In the genomic region with DNA sequence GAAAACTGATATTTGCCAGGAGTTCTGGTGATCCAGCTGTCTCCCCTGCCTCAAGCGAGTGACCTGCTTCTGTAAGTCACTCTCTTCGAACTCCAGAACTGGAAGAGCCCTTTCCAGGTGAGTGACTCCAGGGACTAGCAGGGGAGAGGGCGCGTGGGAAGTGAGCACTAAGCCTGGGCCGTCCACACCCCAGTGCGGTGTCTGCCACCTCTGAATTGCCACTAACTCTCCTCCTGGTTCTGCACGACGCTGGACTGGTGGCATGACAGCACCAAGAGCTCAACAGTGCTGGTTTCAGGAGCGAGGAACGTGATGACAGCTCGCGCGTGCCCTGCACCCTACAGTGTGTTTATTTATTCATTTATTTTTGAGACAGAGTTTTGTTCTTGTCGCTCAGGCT, we compare ENCODE assay signal across 19 cellular contexts. TPM values are rescaled to one million over a fixed set of nuclear protein-coding genes. Genes with fewer than 3 reads are reported as not detected.
DNase-seq lines count a peak whose midpoint lies in the region; ATAC-seq and TF ChIP-seq lines count a peak whose summit lies in the region.
"Had no signal": no experiment of that assay in that cellular context is flagged by ENCODE, and none has a peak within 500 bp of the region (broad histone marks: within the 10 kb centered on the region; RNA-seq: fewer than 3 reads in every experiment).

No MANE protein-coding gene starts in this region.

- H3K9me3 ChIP-seq in left ventricle myocardium inferior (replicated peaks) (no peaks in the 10 kb centered on the region), lower lobe of right lung (no peaks in the 10 kb centered on the region), H9 (ENCODE audit: control insufficient read depth, low read depth, low read length) (no peaks in the 10 kb centered on the region)
- H3K9me3 ChIP-seq: A549, BLaER1 had no signal

- no peak overlapping the region for H3K4me2 ChIP-seq in H9 (ENCODE audit: insufficient read depth, insufficient read length, low read length)
- H3K4me2 ChIP-seq: A549, BLaER1 had no signal

- intact Hi-C loops in Right ventricle myocardium superior (cut with DNase I) (no loop called here), left ventricle myocardium inferior (cut with micrococcal nuclease) (no loop called here), lower lobe of right lung (cut with DNase I) (no loop called here)

- H2BK15ac ChIP-seq in H9 (ENCODE audit: low read depth, low read length) = no peak overlapping the region

- no peak overlapping the region for H2AFZ ChIP-seq in H9 (ENCODE audit: low read length)
- H2AFZ ChIP-seq: GM23248 had no signal

- no CpG with 5 or more reads among the region's 14 CpGs for WGBS in H9 (ENCODE audit: extremely low coverage, insufficient read length, low lambda C conversion rate)

- no peaks in the 10 kb centered on the region; the same call in none of the 2 replicates for H3K27me3 Mint-ChIP-seq in H9 (ENCODE audit: low read depth)

- peaks cover 23 to 29% of the 10 kb centered on the region in 2 experiments for H3K4me1 Mint-ChIP-seq in H9

- H3K4me1 ChIP-seq in left ventricle myocardium inferior (peaks cover 13% of the 10 kb centered on the region), lower lobe of right lung (peaks cover 23% of the 10 kb centered on the region), H9 (ENCODE audit: insufficient read depth, low read length) (no peaks in the 10 kb centered on the region)

- no peak overlapping the region for H3K18ac ChIP-seq in H9 (ENCODE audit: insufficient read length, low read depth, low read length)

- no peak overlapping the region for H3K4me3 ChIP-seq in left ventricle myocardium inferior
- no peak overlapping the region for H3K4me3 ChIP-seq in lower lobe of right lung
- H3K4me3 ChIP-seq: A549, BLaER1, GM12878, GM23248 had no signal

- no peaks in the 10 kb centered on the region for H3K23me2 ChIP-seq in H9 (ENCODE audit: insufficient read length, low read depth, low read length, poor library complexity, severe bottlenecking)

- H3K36me3 ChIP-seq in left ventricle myocardium inferior (no peaks in the 10 kb centered on the region), lower lobe of right lung (no peaks in the 10 kb centered on the region)

- no peak overlapping the region for H2AK5ac ChIP-seq in H9 (ENCODE audit: insufficient read length, low read length)

- H3K27ac Mint-ChIP-seq in H9 = 0 out of 7 replicates have a peak overlapping the region, but pooled peaks of 1 of the 3 experiments have one; percentile 44
- H3K27ac Mint-ChIP-seq: CD8-positive, alpha-beta T cell had no signal

- CTCF ChIA-PET in RWPE1 (lab: Yijun Ruan, JAX) = no interaction called here

- no peak overlapping the region for H2BK120ac ChIP-seq in H9 (ENCODE audit: low read depth, low read length, poor library complexity, severe bottlenecking)

- no peak overlapping the region for H2BK5ac ChIP-seq in H9 (ENCODE audit: insufficient read length, low read length)

- POLR2A ChIA-PET in RWPE1 (lab: Yijun Ruan, JAX; ENCODE audit: low non-redundant PET) = no interaction called here

- H3K36me3 Mint-ChIP-seq in H9 (ENCODE audit: insufficient read depth in 1 of 3, low read depth in 3 of 3) = no peaks in the 10 kb centered on the region

- TF ChIP-seq CTCF in left ventricle myocardium inferior (IDR thresholded peaks at IDR 0.05; ENCODE audit: borderline replicate concordance) (no peak), RWPE1 (conservative IDR thresholded peaks at IDR 0.05; ENCODE audit: low read depth) (no peak), lower lobe of right lung (IDR thresholded peaks at IDR 0.05) (no peak), H9 (conservative IDR thresholded peaks at IDR 0.05) (no peak)

- no peak overlapping the region for H4K8ac ChIP-seq in H9 (replicated peaks; ENCODE audit: insufficient read length, low read depth, low read length)

- no peak overlapping the region for H4K5ac ChIP-seq in H9 (ENCODE audit: insufficient read length, low read depth, low read length)

- H3K56ac ChIP-seq in H9 (ENCODE audit: insufficient read length, low read depth, low read length) = no peak overlapping the region

- H3K14ac ChIP-seq in H9 (ENCODE audit: insufficient read depth, low read length) = no peak overlapping the region; the same call in 1 of the 2 replicates

- DNase-seq in Right ventricle myocardium superior (peak; percentile 20), left ventricle myocardium inferior (no peak), RWPE1 (ENCODE audit: low spot score) (no peak), lower lobe of right lung (peak; percentile 24), H9 (no peak), NCI-H1436 treated with DMSO at 0.1 percent for 48 hours (lab: John Stamatoyannopoulos, UW) (no peak)
- DNase-seq: AML-193; Calu3; CD8-positive, alpha-beta T cell; DND-41; EL; GM23248; HCEC 1CT had no signal

- no peaks in the 10 kb centered on the region for H4K20me1 ChIP-seq in H9 (ENCODE audit: control insufficient read depth, insufficient read depth, insufficient read length)

- peaks cover 14% of the 10 kb centered on the region for H3K27me3 ChIP-seq in left ventricle myocardium inferior (ENCODE audit: low read depth)
- H3K27me3 ChIP-seq in lower lobe of right lung (ENCODE audit: low read depth) = no peaks in the 10 kb centered on the region
- H3K27me3 ChIP-seq in H9 (ENCODE audit: insufficient read depth, low read length) = no peaks in the 10 kb centered on the region
- H3K27me3 ChIP-seq: BLaER1 had no signal

- no peaks in the 10 kb centered on the region for H3K79me1 ChIP-seq in H9 (ENCODE audit: insufficient read depth, low read depth, low read length, poor library complexity, severe bottlenecking)

- ATAC-seq in Right ventricle myocardium superior (ENCODE audit: poor library complexity) (no peak), lower lobe of right lung (no peak), HG03460 (IDR thresholded peaks at IDR 0.05; ENCODE audit: unreplicated experiment) (no peak)
- ATAC-seq: A549; CD8-positive, alpha-beta T cell; GM12878 had no signal

- no peaks in the 10 kb centered on the region for H3K9me3 Mint-ChIP-seq in H9
- H3K9me3 Mint-ChIP-seq: CD8-positive, alpha-beta T cell had no signal

- no peak overlapping the region for H3K9ac ChIP-seq in H9 (ENCODE audit: extremely low read depth, insufficient read length, low read length)
- H3K9ac ChIP-seq: BLaER1, GM23248 had no signal

- H3K4ac ChIP-seq in H9 (ENCODE audit: low read depth, low read length) = no peak overlapping the region

- H3T11ph ChIP-seq in H9 (ENCODE audit: low read length) = no peak overlapping the region

- H3K27ac ChIP-seq in left ventricle myocardium inferior (replicated peaks) (no peak overlapping the region), RWPE1 (peak overlapping the region; percentile 27; the same call in 1 of the 2 replicates), lower lobe of right lung (no peak overlapping the region), H9 (ENCODE audit: insufficient read length, low read depth, low read length) (no peak overlapping the region)
- H3K27ac ChIP-seq: 22Rv1, A549, BLaER1, GM23248, HL-60 had no signal

- no peak overlapping the region for H4K91ac ChIP-seq in H9 (ENCODE audit: insufficient read length, low read depth, low read length)

- H3K79me2 ChIP-seq in H9 (ENCODE audit: insufficient read depth, low read length) = no peaks in the 10 kb centered on the region; the same call in 1 of the 2 replicates

- no peak overlapping the region; a peak in 1 of 5 replicates for H3K4me3 Mint-ChIP-seq in H9
- H3K4me3 Mint-ChIP-seq: CD8-positive, alpha-beta T cell had no signal

- H3K23ac ChIP-seq in H9 (ENCODE audit: insufficient read length, low read depth, low read length) = no peak overlapping the region

- no peak overlapping the region for H2BK20ac ChIP-seq in H9 (ENCODE audit: low read depth, low read length, poor library complexity, severe bottlenecking)

- H2BK12ac ChIP-seq in H9 (ENCODE audit: insufficient read length, low read depth, low read length) = no peak overlapping the region

RNA-seq across cellular contexts. Expression of gene KIAA0930, which starts 22.9 kb away (rescaled TPM):
- total RNA-seq in Right ventricle myocardium superior = 18.6 TPM
- total RNA-seq in left ventricle myocardium inferior = 18.6 TPM
- 89.2 TPM for total RNA-seq in lower lobe of right lung
- total RNA-seq in H9 (2021) = 45.3 and 46.2 TPM in 2 replicates

RNA-seq across cellular contexts. Expression of gene NUP50, which starts 54.1 kb away (rescaled TPM):
- 19.1 TPM for total RNA-seq in Right ventricle myocardium superior
- 12.9 TPM for total RNA-seq in left ventricle myocardium inferior
- total RNA-seq in lower lobe of right lung = 49.5 TPM
- 125 and 134 TPM in 2 replicates for total RNA-seq in H9 (2021)

Comparison
In these comparisons a context has a peak if more than half of its experiments do, and no peak if none do; other contexts are left out.
1. DNase-seq: peak in Right ventricle myocardium superior (single experiment) and lower lobe of right lung (single experiment); none in left ventricle myocardium inferior (single experiment), RWPE1 (single experiment), H9 (single experiment) and NCI-H1436 treated with DMSO at 0.1 percent for 48 hours (single experiment).